In the genomic region with DNA sequence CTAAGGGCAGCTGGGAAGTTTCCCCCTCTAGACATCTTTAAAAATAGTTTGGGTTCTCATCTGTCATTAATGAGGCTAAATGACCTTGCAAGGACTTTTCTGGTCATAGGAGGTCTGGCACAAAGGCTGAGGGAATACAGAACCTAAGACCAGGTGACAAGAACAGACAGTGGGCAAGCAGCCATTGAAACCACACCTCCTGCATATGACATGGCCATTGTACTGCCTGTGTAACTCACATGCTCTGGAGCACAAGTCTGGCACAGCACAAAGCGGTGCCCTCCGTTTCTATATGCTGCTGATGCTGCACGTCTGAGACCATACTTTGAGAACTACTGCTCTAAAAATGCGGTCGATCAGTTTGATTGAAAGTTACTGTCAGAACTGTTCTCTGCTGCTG, we compare ENCODE assay signal across 26 cellular contexts.
"Had no signal": no experiment of that assay in that cellular context is flagged by ENCODE, and none has a peak within 500 bp of the region (broad histone marks: within the 10 kb centered on the region; RNA-seq: fewer than 3 reads in every experiment).

No MANE protein-coding gene starts in this region.

- H3K4me3 ChIP-seq: ascending aorta, breast epithelium, PC-9, SJSA1 had no signal

- H3K27ac ChIP-seq: ascending aorta, breast epithelium, PC-9, SJSA1 had no signal

- H3K36me3 ChIP-seq: ascending aorta, breast epithelium, SJSA1 had no signal

- H3K9me3 ChIP-seq: ascending aorta, breast epithelium, SJSA1, SK-N-SH had no signal

- ATAC-seq: activated CD8-positive, alpha-beta T cell treated with anti-CD3 and anti-CD28 coated beads for 36 hours; activated T-cell treated with anti-CD3 and anti-CD28 coated beads, Interleukin-2, amount 50 U/mL, for 72 hours; activated T-helper 17 cell treated with anti-CD3 and anti-CD28 coated beads, Interleukin-2, amount 50 U/mL, for 72 hours had no signal

- DNase-seq: activated CD4-positive, alpha-beta T cell treated with anti-CD3 and anti-CD28 coated beads, Interleukin-2, amount 10 ng/mL, durations not matched to agents 24 days and 14 days; activated CD4-positive, alpha-beta T cell treated with anti-CD3 and anti-CD28 coated beads, Interleukin-2, amount 50 U/mL, for 4 hours; activated CD8-positive, alpha-beta T cell treated with anti-CD3 and anti-CD28 coated beads for 36 hours; activated effector memory CD4-positive, alpha-beta T cell treated with anti-CD3 and anti-CD28 coated beads, Interleukin-2, amount 50 U/mL, for 16 hours; activated naive CD4-positive, alpha-beta T cell; activated naive CD4-positive, alpha-beta T cell treated with anti-CD3 and anti-CD28 coated beads, Interleukin-2, amount 50 U/mL, for 16 hours; activated naive CD8-positive, alpha-beta T cell treated with anti-CD3 and anti-CD28 coated beads for 36 hours; activated T-cell treated with anti-CD3 and anti-CD28 coated beads, Interleukin-2, amount 50 U/mL, for 1 hour; activated T-cell treated with anti-CD3 and anti-CD28 coated beads, Interleukin-2, amount 50 U/mL, for 72 hours; amygdala; Karpas-422; KBM-7; NCI-H1105; NCI-H1417 treated with DMSO at 0.1 percent for 48 hours; NCI-H187 treated with DMSO at 0.1 percent for 48 hours; NCI-H2081 treated with DMSO at 0.1 percent for 48 hours; NCI-H226; NCI-H524 treated with DMSO at 0.1 percent for 48 hours; NCI-H774; PC-9; SHP77 treated with DMSO at 0.1 percent for 48 hours; SK-N-SH had no signal

- H3K4me1 ChIP-seq: ascending aorta, breast epithelium, SJSA1 had no signal

- H3K27me3 ChIP-seq: ascending aorta, breast epithelium had no signal
